Comparison of ENCODE assay signal across 20 cellular contexts in the genomic region with DNA sequence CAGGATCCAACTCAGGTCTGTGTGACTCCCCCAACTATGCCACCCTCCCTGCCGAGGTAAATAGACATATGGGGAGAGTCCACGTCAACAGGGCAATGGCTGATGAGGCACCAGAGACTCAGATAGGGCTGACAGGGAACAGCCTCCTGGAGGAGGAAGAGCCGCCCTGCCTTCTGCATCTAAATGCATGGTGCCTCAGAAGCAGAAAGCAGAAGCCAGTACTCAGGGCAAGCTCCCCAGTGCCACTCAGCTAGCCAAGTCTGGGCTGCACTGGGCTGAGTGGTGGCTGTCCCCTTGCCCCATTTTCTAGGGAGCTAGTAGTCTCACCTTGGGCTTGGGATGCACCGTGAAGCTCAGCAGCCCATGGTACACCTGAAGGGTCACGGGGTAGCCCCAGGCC.
"Had no signal": no experiment of that assay in that cellular context is flagged by ENCODE, and none has a peak within 500 bp of the region (broad histone marks: within the 10 kb centered on the region; RNA-seq: fewer than 3 reads in every experiment).

No MANE protein-coding gene starts in this region.

- H3K27ac ChIP-seq: epithelial cell of prostate, esophagus squamous epithelium, left ventricle myocardium inferior, psoas muscle, tibial artery, vagina had no signal

- H3K27me3 Mint-ChIP-seq: effector memory CD8-positive, alpha-beta T cell; stimulated activated memory B cell treated with anti-CD40 and anti-IgM and Interleukin-4, amounts not matched to agents 10 μg/mL and 1 μg/mL and 100 μg/mL, for 72 hours; stimulated activated naive CD8-positive, alpha-beta T cell treated with anti-CD3 and anti-CD28 coated beads, Interleukin-15, Interleukin-2, amounts not matched to agents 100 ng/mL and 50 ng/mL, for 24 hours had no signal

- DNase-seq: effector memory CD8-positive, alpha-beta T cell; esophagus squamous epithelium; foreskin fibroblast; immature natural killer cell; left ventricle myocardium inferior; psoas muscle; retina; spleen; stimulated activated CD4-positive, alpha-beta T cell treated with anti-CD3 and anti-CD28 coated beads, Interleukin-15, amount 100 ng/mL, for 24 hours; stimulated activated CD4-positive, alpha-beta T cell treated with anti-CD3 and anti-CD28 coated beads, Interleukin-1b, Interleukin-23, amount 100 ng/mL, for 48 hours; stimulated activated CD4-positive, alpha-beta T cell treated with anti-CD3 and anti-CD28 coated beads, Interleukin-4, amount 100 ng/mL, for 24 hours; tibial artery; upper lobe of left lung had no signal

- H3K4me3 Mint-ChIP-seq: effector memory CD8-positive, alpha-beta T cell; immature natural killer cell; nephron; stimulated activated memory B cell treated with anti-CD40 and anti-IgM and Interleukin-4, amounts not matched to agents 10 μg/mL and 1 μg/mL and 100 μg/mL, for 72 hours; stimulated activated naive CD8-positive, alpha-beta T cell treated with anti-CD3 and anti-CD28 coated beads, Interleukin-15, Interleukin-2, amounts not matched to agents 100 ng/mL and 50 ng/mL, for 24 hours had no signal

- H3K4me1 ChIP-seq: esophagus squamous epithelium, psoas muscle, tibial artery, upper lobe of left lung, vagina had no signal

- H3K9me3 ChIP-seq: esophagus squamous epithelium, left ventricle myocardium inferior, psoas muscle, spleen, tibial artery, upper lobe of left lung, vagina had no signal

- H3K27ac Mint-ChIP-seq: immature natural killer cell; nephron; stimulated activated memory B cell treated with anti-CD40 and anti-IgM and Interleukin-4, amounts not matched to agents 10 μg/mL and 1 μg/mL and 100 μg/mL, for 72 hours; stimulated activated naive CD8-positive, alpha-beta T cell treated with anti-CD3 and anti-CD28 coated beads, Interleukin-15, Interleukin-2, amounts not matched to agents 100 ng/mL and 50 ng/mL, for 24 hours had no signal

- H3K4me3 ChIP-seq: esophagus squamous epithelium, left ventricle myocardium inferior, lung, psoas muscle, spleen, tibial artery, upper lobe of left lung, vagina had no signal

- H3K4me1 Mint-ChIP-seq: immature natural killer cell; nephron; stimulated activated memory B cell treated with anti-CD40 and anti-IgM and Interleukin-4, amounts not matched to agents 10 μg/mL and 1 μg/mL and 100 μg/mL, for 72 hours had no signal

- H3K9me3 Mint-ChIP-seq: effector memory CD8-positive, alpha-beta T cell; immature natural killer cell; nephron; stimulated activated memory B cell treated with anti-CD40 and anti-IgM and Interleukin-4, amounts not matched to agents 10 μg/mL and 1 μg/mL and 100 μg/mL, for 72 hours; stimulated activated naive CD8-positive, alpha-beta T cell treated with anti-CD3 and anti-CD28 coated beads, Interleukin-15, Interleukin-2, amounts not matched to agents 100 ng/mL and 50 ng/mL, for 24 hours had no signal

- ATAC-seq: psoas muscle; sciatic nerve; stimulated activated memory B cell treated with anti-CD40 and anti-IgM and Interleukin-4, amounts not matched to agents 10 μg/mL and 1 μg/mL and 100 μg/mL, for 72 hours had no signal

- H3K27me3 ChIP-seq: esophagus squamous epithelium, spleen, tibial artery, upper lobe of left lung, vagina had no signal
